ENCODE assay signal across 19 cellular contexts in the genomic region with DNA sequence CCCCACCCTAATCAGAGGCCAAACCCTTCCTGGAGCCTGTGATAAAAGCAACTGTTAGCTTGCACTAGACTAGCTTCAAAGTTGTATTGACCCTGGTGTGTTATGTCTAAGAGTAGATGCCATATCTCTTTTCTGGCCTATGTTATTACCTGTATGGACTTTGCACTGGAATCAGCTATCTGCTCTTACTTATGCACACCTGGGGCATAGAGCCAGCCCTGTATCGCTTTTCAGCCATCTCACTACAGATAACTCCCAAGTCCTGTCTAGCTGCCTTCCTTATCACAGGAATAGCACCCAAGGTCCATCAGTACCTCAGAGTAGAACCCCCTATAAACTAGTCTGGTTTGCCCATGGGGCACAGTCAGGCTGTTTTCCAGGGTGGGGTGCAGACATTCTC. TPM values are rescaled to one million over a fixed set of nuclear protein-coding genes. Genes with fewer than 3 reads are reported as not detected.
A peak's percentile ranks its signal among the peaks of the same experiment; 100 is the strongest.
DNase-seq lines count a peak whose midpoint lies in the region; ATAC-seq and TF ChIP-seq lines count a peak whose summit lies in the region.
"Had no signal": no experiment of that assay in that cellular context is flagged by ENCODE, and none has a peak within 500 bp of the region (broad histone marks: within the 10 kb centered on the region; RNA-seq: fewer than 3 reads in every experiment).

No MANE protein-coding gene starts in this region.

- no peaks in the 10 kb centered on the region for H3K9me3 ChIP-seq in mucosa of descending colon
- no peaks in the 10 kb centered on the region for H3K9me3 ChIP-seq in stomach
- H3K9me3 ChIP-seq: MG63 had no signal

- H3K36me3 Mint-ChIP-seq in IgD-negative memory B cell = peaks cover 9% of the 10 kb centered on the region
- peaks cover 35% of the 10 kb centered on the region for H3K36me3 Mint-ChIP-seq in dendritic cell treated with granulocyte-macrophage colony-stimulating factor and Interleukin-4, amounts not matched to agents 40 ng/mL and 50 ng/mL, for 4 days (ENCODE audit: low read depth)

- ATAC-seq in mucosa of descending colon (peak; percentile 96), GM18505 (IDR thresholded peaks at IDR 0.05; ENCODE audit: unreplicated experiment) (no peak), GM21825 (IDR thresholded peaks at IDR 0.05; ENCODE audit: unreplicated experiment) (no peak)
- ATAC-seq: Right ventricle myocardium inferior had no signal

- H3K4me1 ChIP-seq in mucosa of descending colon (ENCODE audit: low read depth) (peaks cover 7% of the 10 kb centered on the region), stomach (peaks cover 10 to 27% (median 18%) of the 10 kb centered on the region in 4 donors)

- peaks cover 79 to 90% (median 79%) of the 10 kb centered on the region in 3 donors for H3K4me1 Mint-ChIP-seq in IgD-negative memory B cell
- peaks cover 75% of the 10 kb centered on the region for H3K4me1 Mint-ChIP-seq in dendritic cell treated with granulocyte-macrophage colony-stimulating factor and Interleukin-4, amounts not matched to agents 40 ng/mL and 50 ng/mL, for 4 days (ENCODE audit: low read depth)

- no peak for TF ChIP-seq POLR2A in stomach (IDR thresholded peaks at IDR 0.05)
- TF ChIP-seq POLR2A in GM18505 (IDR thresholded peaks at IDR 0.05; ENCODE audit: borderline replicate concordance, extremely low read depth, insufficient read depth, insufficient read length) = no peak

- peak overlapping the region; percentile 90 to 91 (median 90) for H3K27ac Mint-ChIP-seq in IgD-negative memory B cell
- H3K27ac Mint-ChIP-seq in dendritic cell treated with granulocyte-macrophage colony-stimulating factor and Interleukin-4, amounts not matched to agents 40 ng/mL and 50 ng/mL, for 4 days = peak overlapping the region; percentile 17
- H3K27ac Mint-ChIP-seq: HFFc6 had no signal

- H3K27ac ChIP-seq in stomach = no peak overlapping the region

- no peaks in the 10 kb centered on the region for H3K36me3 ChIP-seq in mucosa of descending colon (ENCODE audit: low read depth)
- no peaks in the 10 kb centered on the region for H3K36me3 ChIP-seq in stomach
- H3K36me3 ChIP-seq: MG63 had no signal

- WGBS in stomach, 5 donors = 32 to 69% (median 62%) methylated on average over 1 of the region's 1 CpG

- peak overlapping the region in 3 of 4 donors; percentile 4 to 41 (median 34) for H3K4me3 Mint-ChIP-seq in IgD-negative memory B cell
- no peak overlapping the region for H3K4me3 Mint-ChIP-seq in dendritic cell treated with granulocyte-macrophage colony-stimulating factor and Interleukin-4, amounts not matched to agents 40 ng/mL and 50 ng/mL, for 4 days
- H3K4me3 Mint-ChIP-seq: HFFc6 had no signal

- peak in 2 of 3 donors; percentile 54 to 88 for DNase-seq in mucosa of descending colon
- peak; percentile 62 for DNase-seq in stomach
- no peak for DNase-seq in HCEC 1CT
- DNase-seq: ACHN, AML-193, COR-L47, DMS153, EL, HFFc6, MG63, NCI-H1092, NCI-H2081 treated with DMSO at 0.1 percent for 48 hours, NCI-H510A, NCI-H82 had no signal

- intact Hi-C loops in dendritic cell treated with granulocyte-macrophage colony-stimulating factor and Interleukin-4, amounts not matched to agents 40 ng/mL and 50 ng/mL, for 4 days (cut with micrococcal nuclease) = no loop called here
- intact Hi-C loops in mucosa of descending colon (cut with DNase I, micrococcal nuclease) = no loop called here
- intact Hi-C loops in stomach (cut with DNase I; ENCODE audit: low total_unique reads) = no loop called here

- H3K9me3 Mint-ChIP-seq in IgD-negative memory B cell = no peaks in the 10 kb centered on the region
- no peaks in the 10 kb centered on the region for H3K9me3 Mint-ChIP-seq in dendritic cell treated with granulocyte-macrophage colony-stimulating factor and Interleukin-4, amounts not matched to agents 40 ng/mL and 50 ng/mL, for 4 days
- H3K9me3 Mint-ChIP-seq: HFFc6 had no signal

- no peak overlapping the region for H3K4me3 ChIP-seq in mucosa of descending colon
- no peak overlapping the region for H3K4me3 ChIP-seq in stomach
- H3K4me3 ChIP-seq: MG63 had no signal

- no peaks in the 10 kb centered on the region for H3K27me3 Mint-ChIP-seq in IgD-negative memory B cell
- H3K27me3 Mint-ChIP-seq in dendritic cell treated with granulocyte-macrophage colony-stimulating factor and Interleukin-4, amounts not matched to agents 40 ng/mL and 50 ng/mL, for 4 days = no peaks in the 10 kb centered on the region

- TF ChIP-seq EP300 in stomach (IDR thresholded peaks at IDR 0.05) = no peak

- no peaks in the 10 kb centered on the region for H3K27me3 ChIP-seq in stomach
- H3K27me3 ChIP-seq: MG63 had no signal

- no peak for TF ChIP-seq CTCF in mucosa of descending colon (IDR thresholded peaks at IDR 0.05)
- no peak for TF ChIP-seq CTCF in stomach (IDR thresholded peaks at IDR 0.05)

RNA-seq across cellular contexts. Expression of a gene that starts 58.2 kb away (rescaled TPM):
- polyA plus RNA-seq in IgD-negative memory B cell (189 TPM), stomach (10 to 100 TPM in 1 of 3 donors, 1 to 10 TPM in 2; 1.2 to 15.2 (median 4.2) TPM)
- total RNA-seq in mucosa of descending colon (10 to 100 TPM; 22.8 to 59.6 (median 40.7) TPM), stomach (10 to 100 TPM in 4 of 5 donors, 1 to 10 TPM in 1; 6.8 to 27.4 (median 18.0) TPM)
